In genomic region chr10:130109796-130110235, GRCh38 we compare ENCODE assay signal across 1 cellular context.
TF ChIP-seq lines count a peak whose summit lies in the region.

No MANE protein-coding gene starts in this region.

TF ChIP-seq in IMR-90, 13 proteins besides CTCF, POLR2A, EP300 and RAD21:
- peak; percentile 33 for TF ChIP-seq SMC3 (IDR thresholded peaks at IDR 0.05; ENCODE audit: low read depth, low read length)
- no peak for TF ChIP-seq RFX5 (IDR thresholded peaks at IDR 0.05; ENCODE audit: low read depth, low read length)
TF ChIP-seq in IMR-90: peak in this region for 1.
